Comparison of ENCODE assay signal across 26 cellular contexts in the genomic region with DNA sequence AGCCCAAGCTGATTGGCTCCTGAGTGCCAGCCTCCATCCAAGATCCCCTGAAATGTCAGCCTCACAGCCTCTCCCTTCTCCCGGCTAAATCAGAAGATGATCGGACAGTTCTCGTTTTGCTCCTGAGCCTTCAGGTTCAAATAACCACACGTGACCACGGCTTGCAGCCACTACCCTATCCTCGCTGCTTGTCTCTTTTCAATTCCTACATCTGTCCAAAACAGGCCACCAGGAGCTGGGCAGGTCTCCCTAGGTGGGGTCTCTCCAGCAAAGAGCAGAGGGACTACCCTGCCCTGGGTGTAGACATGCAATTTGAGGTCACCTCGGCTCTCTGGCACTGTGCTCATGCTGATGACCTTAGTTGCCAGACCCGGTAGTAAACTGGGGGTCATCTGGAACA.
"Had no signal": no experiment of that assay in that cellular context is flagged by ENCODE, and none has a peak within 500 bp of the region (broad histone marks: within the 10 kb centered on the region; RNA-seq: fewer than 3 reads in every experiment).

No MANE protein-coding gene starts in this region.

- ATAC-seq: activated CD4-positive, CD25-positive, alpha-beta regulatory T cell treated with anti-CD3 and anti-CD28 coated beads, Interleukin-2, amount 50 U/mL, for 24 hours; activated CD8-positive, alpha-beta T cell treated with anti-CD3 and anti-CD28 coated beads for 36 hours; activated T-cell treated with anti-CD3 and anti-CD28 coated beads, Interleukin-2, amount 50 U/mL, for 4 hours; activated T-helper 17 cell treated with anti-CD3 and anti-CD28 coated beads, Interleukin-2, amount 50 U/mL, for 72 hours; esophagus mucosa; T-helper 17 cell had no signal

- H3K27me3 ChIP-seq: brain microvascular endothelial cell had no signal

- DNase-seq: activated B cell treated with CpG ODN at 0.5 μM for 24 hours; activated CD4-positive, alpha-beta T cell treated with anti-CD3 and anti-CD28 coated beads for 48 hours; activated CD4-positive, alpha-beta T cell treated with anti-CD3 and anti-CD28 coated beads, Interleukin-2, amount 50 U/mL, for 1 hour; activated CD4-positive, alpha-beta T cell treated with anti-CD3 and anti-CD28 coated beads, Interleukin-2, amount 50 U/mL, for 48 hours; activated CD8-positive, alpha-beta memory T cell treated with anti-CD3 and anti-CD28 coated beads for 24 hours; activated CD8-positive, alpha-beta T cell treated with anti-CD3 and anti-CD28 coated beads for 36 hours; activated effector memory CD4-positive, alpha-beta T cell treated with Interleukin-2 at 50 U/mL for 16 hours; activated gamma-delta T cell treated with Interleukin-2 at 50 U/mL for 16 hours; activated naive CD4-positive, alpha-beta T cell treated with anti-CD3 and anti-CD28 coated beads, Interleukin-2, amount 50 U/mL, for 16 hours; activated naive CD4-positive, alpha-beta T cell treated with Interleukin-2 at 50 U/mL for 16 hours; activated T-cell treated with anti-CD3 and anti-CD28 coated beads, Interleukin-2, amount 50 U/mL, for 4 hours; amniotic stem cell; anterior cingulate cortex; dorsolateral prefrontal cortex; effector memory CD4-positive, alpha-beta T cell; endodermal cell; foreskin fibroblast; head of caudate nucleus; T-helper 17 cell; T1000; WERI-Rb-1 had no signal

- H3K27ac ChIP-seq: brain microvascular endothelial cell, coronary artery, WERI-Rb-1 had no signal

- H3K4me3 ChIP-seq: coronary artery, dorsolateral prefrontal cortex had no signal

- H3K36me3 ChIP-seq: brain microvascular endothelial cell had no signal
